Comparison of ENCODE assay signal across 26 cellular contexts in genomic region chr5:159880676-159881075, GRCh38. TPM values are rescaled to one million over a fixed set of nuclear protein-coding genes. Genes with fewer than 3 reads are reported as not detected.
"Had no signal": no experiment of that assay in that cellular context is flagged by ENCODE, and none has a peak within 500 bp of the region (broad histone marks: within the 10 kb centered on the region; RNA-seq: fewer than 3 reads in every experiment).

No MANE protein-coding gene starts in this region.

- H3K9me3 ChIP-seq: colonic mucosa, esophagus muscularis mucosa, esophagus squamous epithelium, gastrocnemius medialis, gastroesophageal sphincter, heart left ventricle, heart right ventricle had no signal

- H3K4me3 ChIP-seq: colonic mucosa, coronary artery, dorsolateral prefrontal cortex, esophagus muscularis mucosa, esophagus squamous epithelium, gastrocnemius medialis, gastroesophageal sphincter, heart left ventricle, heart right ventricle had no signal

- DNase-seq: colonic mucosa; cortex of kidney; dermis blood vessel endothelial cell; dorsolateral prefrontal cortex; effector CD4-positive, alpha-beta T cell; effector CD8-positive, alpha-beta T cell; effector memory CD4-positive, alpha-beta T cell; effector memory CD8-positive, alpha-beta T cell; endodermal cell; erythroblast; esophagus squamous epithelium; foreskin fibroblast; foreskin keratinocyte; foreskin melanocyte; gastrocnemius medialis; glutamatergic neuron; head of caudate nucleus; heart left ventricle; heart right ventricle had no signal

- H3K27me3 ChIP-seq: colonic mucosa, dorsolateral prefrontal cortex, esophagus squamous epithelium, foreskin keratinocyte, gastrocnemius medialis, gastroesophageal sphincter, heart left ventricle, heart right ventricle had no signal

- H3K4me3 Mint-ChIP-seq: dendritic cell treated with granulocyte-macrophage colony-stimulating factor and Interleukin-4, amounts not matched to agents 40 ng/mL and 50 ng/mL, for 4 days; effector memory CD8-positive, alpha-beta T cell; endodermal cell had no signal

- H3K36me3 ChIP-seq: colonic mucosa, esophagus muscularis mucosa, esophagus squamous epithelium, gastrocnemius medialis, gastroesophageal sphincter, heart left ventricle, heart right ventricle had no signal

- H3K27ac ChIP-seq: colonic mucosa, coronary artery, epithelial cell of prostate, esophagus muscularis mucosa, esophagus squamous epithelium, foreskin keratinocyte, gastrocnemius medialis, gastroesophageal sphincter, heart left ventricle, heart right ventricle had no signal

- H3K27ac Mint-ChIP-seq: dendritic cell treated with granulocyte-macrophage colony-stimulating factor and Interleukin-4, amounts not matched to agents 40 ng/mL and 50 ng/mL, for 4 days; effector memory CD8-positive, alpha-beta T cell; endodermal cell had no signal

- H3K9me3 Mint-ChIP-seq: dendritic cell treated with granulocyte-macrophage colony-stimulating factor and Interleukin-4, amounts not matched to agents 40 ng/mL and 50 ng/mL, for 4 days; effector memory CD8-positive, alpha-beta T cell; endodermal cell had no signal

- H3K4me1 ChIP-seq: colonic mucosa had no signal

RNA-seq across cellular contexts. Expression of gene ADRA1B, which starts 35.6 kb away (rescaled TPM):
- total RNA-seq: endothelial cell of umbilical vein, esophagus mucosa had no signal
- polyA plus RNA-seq: foreskin keratinocyte had no signal
